Comparison of ENCODE assay signal across 1 cellular context in genomic region chr3:37249717-37250116, GRCh38.
TF ChIP-seq lines count a peak whose summit lies in the region.

No MANE protein-coding gene starts in this region.

TF ChIP-seq in A549, 52 proteins besides CTCF, POLR2A, EP300 and RAD21 (continued from another document):
- no peak for TF ChIP-seq HES2 (IDR thresholded peaks at IDR 0.05)
- TF ChIP-seq PHF8 (IDR thresholded peaks at IDR 0.05; ENCODE audit: borderline replicate concordance, low read depth) = no peak
- TF ChIP-seq PBX3 (IDR thresholded peaks at IDR 0.05) = no peak
- no peak for TF ChIP-seq RNF2 (IDR thresholded peaks at IDR 0.05; ENCODE audit: borderline replicate concordance, low read depth)
- no peak for TF ChIP-seq KDM5A (IDR thresholded peaks at IDR 0.05)
- TF ChIP-seq JUN (IDR thresholded peaks at IDR 0.05) = no peak
